In the genomic region with DNA sequence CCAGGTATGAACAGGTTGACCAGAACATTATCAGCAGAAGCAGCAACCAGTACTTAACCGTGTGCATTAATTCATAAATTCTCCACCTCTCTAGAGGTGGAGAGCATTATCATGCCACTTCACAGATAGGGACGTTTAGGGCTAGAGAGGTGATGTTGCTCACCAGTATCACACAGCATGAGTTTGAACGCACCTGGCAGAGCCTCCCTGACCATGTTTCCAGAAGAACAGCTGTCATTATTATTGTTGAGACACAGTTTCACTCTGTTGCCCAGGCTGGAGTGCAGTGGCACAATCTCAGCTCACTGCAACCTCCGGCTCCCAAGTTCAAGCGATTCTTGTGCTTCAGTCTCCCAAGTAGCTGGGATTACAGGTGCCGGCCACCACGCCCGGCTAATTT, we compare ENCODE assay signal across 20 cellular contexts. TPM values are rescaled to one million over a fixed set of nuclear protein-coding genes. Genes with fewer than 3 reads are reported as not detected.
DNase-seq lines count a peak whose midpoint lies in the region; TF ChIP-seq lines count a peak whose summit lies in the region.
"Had no signal": no experiment of that assay in that cellular context is flagged by ENCODE, and none has a peak within 500 bp of the region (broad histone marks: within the 10 kb centered on the region; RNA-seq: fewer than 3 reads in every experiment).

No MANE protein-coding gene starts in this region.

- CTCF ChIA-PET in AG04450 (lab: Charles Lee), result interaction anchor here (1.0 to 1.7 kb wide), 2 partner anchors 53 to 64 kb away, joined by 3 to 6 read pairs; no protein-coding TSS in a partner anchor
- CTCF ChIA-PET in RWPE1 (lab: Yijun Ruan, JAX), result interaction anchor here (1.2 kb wide), 1 partner anchor 64 kb away, joined by 5 read pairs; no protein-coding TSS in a partner anchor

- TF ChIP-seq CTCF in AG04450 (IDR thresholded peaks at IDR 0.05; ENCODE audit: low read depth, low read length), result no peak
- no peak for TF ChIP-seq CTCF in RWPE1 (conservative IDR thresholded peaks at IDR 0.05; ENCODE audit: low read depth)
- no peak for TF ChIP-seq CTCF in hepatocyte (IDR thresholded peaks at IDR 0.05; ENCODE audit: poor library complexity)
- TF ChIP-seq CTCF in dorsolateral prefrontal cortex (IDR thresholded peaks at IDR 0.05 in 54 of 56, conservative IDR thresholded peaks at IDR 0.05 in 2 of 56; ENCODE audit: low read depth in 1 of 56, partially characterized antibody in 56 of 56), result no peak

- H3K9me2 ChIP-seq in hepatocyte (replicated peaks; ENCODE audit: insufficient read depth), result no peaks in the 10 kb centered on the region

- DNase-seq in AG04450 (ENCODE audit: low read depth, low spot score), result no peak
- no peak for DNase-seq in RWPE1 (ENCODE audit: low spot score)
- DNase-seq in hepatocyte (ENCODE audit: low spot score), result no peak
- no peak for DNase-seq in middle frontal gyrus (ENCODE audit: extremely low spot score, low spot score)
- no peak for DNase-seq in DMS153 treated with DMSO at 0.1 percent for 48 hours (lab: John Stamatoyannopoulos, UW; ENCODE audit: unreplicated experiment)
- DNase-seq in NOMO-1 treated with dmso at 0.1 percent for 144 hours (lab: John Stamatoyannopoulos, UW; ENCODE audit: unreplicated experiment), result no peak
- DNase-seq in dorsolateral prefrontal cortex, result no peak
- DNase-seq: activated B cell treated with CpG ODN at 0.5 μM for 24 hours; activated effector memory CD4-positive, alpha-beta T cell treated with Interleukin-2 at 50 U/mL for 16 hours; anterior cingulate cortex; cortex of kidney; NCI-H2029; NCI-H524 treated with DMSO at 0.1 percent for 48 hours; stimulated activated CD4-positive, alpha-beta T cell treated with anti-CD3 and anti-CD28 coated beads, Interleukin-1b, Interleukin-23, amount 100 ng/mL, for 48 hours had no signal

- no peaks in the 10 kb centered on the region for H3K36me3 ChIP-seq in hepatocyte (replicated peaks; ENCODE audit: insufficient read depth, low read depth)
- peaks cover 22 to 37% (median 22%) of the 10 kb centered on the region in 3 donors for H3K36me3 ChIP-seq in skeletal muscle tissue (ENCODE audit: control insufficient read depth in 3 of 3, insufficient read depth in 3 of 3, low read length in 3 of 3)

- intact Hi-C loops in dorsolateral prefrontal cortex (cut with DNase I), result no loop called here

- H3K27ac ChIP-seq in AG04450 (ENCODE audit: low read depth, low read length), result peak overlapping the region; percentile 31
- peak overlapping the region; percentile 84 for H3K27ac ChIP-seq in RWPE1
- H3K27ac ChIP-seq in hepatocyte, result no peak overlapping the region
- H3K27ac ChIP-seq in skeletal muscle tissue (ENCODE audit: low read depth, low read length), result peak overlapping the region; percentile 68
- H3K27ac ChIP-seq in dorsolateral prefrontal cortex, result peak overlapping the region in 5 of 59 donors; percentile 3 to 54 (median 25)

- POLR2A ChIA-PET in AG04450 (lab: Yijun Ruan, JAX), result interaction anchor here (0.6 to 0.7 kb wide), 3 partner anchors 8 to 309 kb away, joined by 3 to 11 read pairs (median 9); no protein-coding TSS in a partner anchor
- POLR2A ChIA-PET in RWPE1 (lab: Yijun Ruan, JAX; ENCODE audit: low non-redundant PET), result interaction anchor here (0.8 kb wide), 1 partner anchor 52 kb away, joined by 3 read pairs; no protein-coding TSS in a partner anchor

- H4K20me1 ChIP-seq in hepatocyte (ENCODE audit: insufficient read depth, poor library complexity, severe bottlenecking), result no peaks in the 10 kb centered on the region

- peaks cover 23% of the 10 kb centered on the region for H3K4me1 ChIP-seq in hepatocyte (ENCODE audit: insufficient read depth)
- peaks cover 32 to 33% (median 33%) of the 10 kb centered on the region in 3 donors for H3K4me1 ChIP-seq in skeletal muscle tissue (ENCODE audit: control insufficient read depth in 3 of 3, insufficient read depth in 3 of 3, low read length in 3 of 3)

- 94% methylated on average over 8 of the region's 8 CpGs for WGBS in hepatocyte (ENCODE audit: low lambda C conversion rate, missing lambda C conversion rate)

- H3K4me3 ChIP-seq in AG04450 (ENCODE audit: low read depth, low read length), result no peak overlapping the region
- H3K4me3 ChIP-seq in hepatocyte, result no peak overlapping the region
- H3K4me3 ChIP-seq in skeletal muscle tissue (ENCODE audit: low read length in 3 of 3), result no peak overlapping the region
- H3K4me3 ChIP-seq in dorsolateral prefrontal cortex, result peak overlapping the region in 1 of 59 donors; percentile 70

- H3K9me3 ChIP-seq in AG04450 (ENCODE audit: control insufficient read depth, insufficient read depth, low read length) (peaks cover 14% of the 10 kb centered on the region; the same call in 1 of the 2 replicates), hepatocyte (ENCODE audit: low read depth) (no peaks in the 10 kb centered on the region), skeletal muscle tissue (ENCODE audit: control insufficient read depth in 3 of 3, low read length in 3 of 3) (peaks cover 0 to 3% (median 0%) of the 10 kb centered on the region in 3 donors)

- H3K4me2 ChIP-seq in hepatocyte, result peak overlapping the region; percentile 22

- H3K27me3 ChIP-seq in AG04450 (ENCODE audit: control insufficient read depth, insufficient read depth, low read length) (no peaks in the 10 kb centered on the region), hepatocyte (no peaks in the 10 kb centered on the region), skeletal muscle tissue (ENCODE audit: control insufficient read depth in 3 of 3, insufficient read depth in 3 of 3, low read length in 3 of 3) (no peaks in the 10 kb centered on the region), dorsolateral prefrontal cortex (no peaks in the 10 kb centered on the region)

- H3K9ac ChIP-seq in skeletal muscle tissue (ENCODE audit: low read depth in 1 of 3, low read length in 3 of 3), result no peak overlapping the region

- H3K79me2 ChIP-seq in hepatocyte, result peaks cover 55% of the 10 kb centered on the region

- H2AFZ ChIP-seq in hepatocyte, result no peak overlapping the region

RNA-seq across cellular contexts. Expression of a gene that starts 6.8 kb away (rescaled TPM):
- polyA plus RNA-seq in AG04450 (2011; rRNA removed) (83.2 and 147 TPM in 2 replicates), hepatocyte (35.2 and 39.6 TPM in 2 replicates)
- 104 and 195 TPM in 2 replicates for polyA minus RNA-seq in AG04450 (2011; rRNA and poly(A)+ RNA removed)
- total RNA-seq in hepatocyte (58.3 and 60.3 TPM in 2 replicates), skeletal muscle tissue (53.2 TPM), dorsolateral prefrontal cortex (10 to 100 TPM; 13.8 to 97.3 (median 30.1) TPM)

RNA-seq across cellular contexts. Expression of a gene that starts 34.9 kb away (rescaled TPM):
- polyA plus RNA-seq in AG04450 (2011; rRNA removed) (6.0 and 7.4 TPM in 2 replicates), hepatocyte (5.2 and 8.8 TPM in 2 replicates)
- polyA minus RNA-seq in AG04450 (2011; rRNA and poly(A)+ RNA removed), result 20.1 and 28.1 TPM in 2 replicates
- total RNA-seq in hepatocyte (9.0 and 11.5 TPM in 2 replicates), skeletal muscle tissue (12.0 TPM), dorsolateral prefrontal cortex (1 to 10 TPM in 102 of 120 experiments, under 1 TPM in 17, not detected in 1; 0.44 to 4.9 (median 1.8) TPM)

RNA-seq across cellular contexts. Expression of a gene that starts 48.9 kb away (rescaled TPM):
- polyA plus RNA-seq in AG04450 (2011; rRNA removed) (not detected in 2 replicates), hepatocyte (14.4 and 20.8 TPM in 2 replicates)
- not detected in 2 replicates for polyA minus RNA-seq in AG04450 (2011; rRNA and poly(A)+ RNA removed)
- total RNA-seq in hepatocyte (24.9 and 25.5 TPM in 2 replicates), skeletal muscle tissue (3.1 TPM), dorsolateral prefrontal cortex (1 to 10 TPM in 43 of 120 experiments, under 1 TPM in 14, not detected in 63; 0.39 to 3.2 (median 1.5) TPM)
- total RNA-seq: activated B cell treated with CpG ODN at 0.5 μM for 24 hours; epithelial cell of proximal tubule; HT1080; kidney epithelial cell; M059J; T-helper 1 cell treated with Interleukin-12 subunit alpha and Interleukin-12 subunit beta and Interleukin-4 antibody, amounts not matched to agents 30 ng/mL and 1 ng/mL, for 36 hours had no signal
